In the genomic region with DNA sequence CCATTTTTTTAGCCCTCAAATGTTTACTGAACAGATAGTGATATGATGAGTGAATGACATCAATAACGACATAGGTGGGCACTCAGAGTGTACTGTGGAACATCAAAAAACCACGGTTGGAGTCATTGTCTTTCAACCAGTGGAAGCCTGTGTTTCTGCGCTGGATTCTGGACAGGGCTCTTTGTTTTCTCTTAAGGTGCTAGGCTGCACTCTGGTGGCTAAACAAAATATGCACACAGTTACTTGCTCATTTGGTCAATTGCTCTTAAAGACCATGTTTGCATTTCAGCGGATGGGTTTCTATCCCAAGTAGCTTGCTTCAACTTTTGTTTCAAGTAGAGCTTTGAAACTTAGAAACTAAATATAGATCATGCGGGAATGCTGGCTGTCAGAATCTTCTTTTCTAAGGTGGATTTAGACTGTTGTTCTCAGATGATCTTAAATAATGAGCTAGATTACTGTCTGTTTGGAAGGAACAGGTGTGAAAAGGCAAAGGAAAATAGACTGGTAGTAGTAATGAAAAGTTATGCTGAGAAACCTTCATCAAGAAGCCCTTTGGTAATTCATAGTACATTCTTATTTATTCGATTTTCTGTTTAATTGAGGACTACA, we compare ENCODE assay signal across 8 cellular contexts. TPM values are rescaled to one million over a fixed set of nuclear protein-coding genes. Genes with fewer than 3 reads are reported as not detected.
DNase-seq lines count a peak whose midpoint lies in the region; ATAC-seq and TF ChIP-seq lines count a peak whose summit lies in the region.

No MANE protein-coding gene starts in this region.

- no peaks in the 10 kb centered on the region for H3K79me1 ChIP-seq in mesenchymal stem cell (replicated peaks; ENCODE audit: low read length, poor library complexity, severe bottlenecking)

- no peak overlapping the region for H4K8ac ChIP-seq in mesenchymal stem cell (ENCODE audit: low read length)

- peaks cover 12% of the 10 kb centered on the region for H3K4me1 Mint-ChIP-seq in Caco-2 (ENCODE audit: low read depth, unreplicated experiment)
- H3K4me1 Mint-ChIP-seq in effector memory CD8-positive, alpha-beta T cell (ENCODE audit: low read depth in 2 of 2), result no peaks in the 10 kb centered on the region

- H2BK15ac ChIP-seq in mesenchymal stem cell (ENCODE audit: low read depth, poor library complexity, severe bottlenecking), result no peak overlapping the region

- POLR2A ChIA-PET in Caco-2 (lab: Charles Lee), result interaction anchor here (0.7 kb wide), 1 partner anchor 377 kb away, joined by 5 read pairs; no protein-coding TSS in a partner anchor

- H2AFZ ChIP-seq in mesenchymal stem cell (ENCODE audit: low read depth, low read length), result no peak overlapping the region

- H3K36me3 ChIP-seq in Caco-2 (ENCODE audit: control insufficient read depth, insufficient read depth, low read length) (no peaks in the 10 kb centered on the region), WERI-Rb-1 (no peaks in the 10 kb centered on the region), mesenchymal stem cell (ENCODE audit: control insufficient read depth in 1 of 2, insufficient read depth in 2 of 2, low read depth in 1 of 2, low read length in 2 of 2) (no peaks in the 10 kb centered on the region)

- H2BK12ac ChIP-seq in mesenchymal stem cell (ENCODE audit: low read length in 2 of 2), result no peak overlapping the region

- H3K4me1 ChIP-seq in Caco-2 (no peaks in the 10 kb centered on the region), mesenchymal stem cell (ENCODE audit: control insufficient read depth, insufficient read depth, low read depth, low read length) (no peaks in the 10 kb centered on the region)

- peak; percentile 71 to 90 for TF ChIP-seq CTCF in Caco-2 (IDR thresholded peaks at IDR 0.05; ENCODE audit: insufficient read depth in 1 of 2, low read depth in 1 of 2, low read length in 1 of 2, severe bottlenecking in 1 of 2, unreplicated experiment in 1 of 2)
- TF ChIP-seq CTCF in WERI-Rb-1 (IDR thresholded peaks at IDR 0.05; ENCODE audit: low read depth, low read length), result peak; percentile 71

- no peak overlapping the region for H2BK5ac ChIP-seq in mesenchymal stem cell (ENCODE audit: low read depth, low read length, poor library complexity, severe bottlenecking)

- DNase-seq in Caco-2 (peak; percentile 73 to 75), GM19240 (ENCODE audit: insufficient read length, low spot score) (peak; percentile 26), NCI-H2227 treated with DMSO at 0.1 percent for 48 hours (lab: John Stamatoyannopoulos, UW) (peak; percentile 72), WERI-Rb-1 (peak; percentile 66), mesenchymal stem cell (peak; percentile 81), substantia nigra (lab: John Stamatoyannopoulos, UW) (peak in 32 of 49 donors; percentile 9 to 71 (median 33))
- peak; percentile 33 to 43 (median 36) for DNase-seq in effector memory CD8-positive, alpha-beta T cell

- no peak overlapping the region for H3K9ac ChIP-seq in mesenchymal stem cell (ENCODE audit: low read length)

- H3K4me2 ChIP-seq in mesenchymal stem cell (ENCODE audit: low read length, poor library complexity, severe bottlenecking), result no peak overlapping the region

- H3K14ac ChIP-seq in mesenchymal stem cell (ENCODE audit: low read length in 2 of 2), result no peak overlapping the region

- no peaks in the 10 kb centered on the region for H3K9me3 ChIP-seq in Caco-2
- no peaks in the 10 kb centered on the region for H3K9me3 ChIP-seq in WERI-Rb-1 (ENCODE audit: severe bottlenecking)
- no peaks in the 10 kb centered on the region for H3K9me3 ChIP-seq in mesenchymal stem cell (ENCODE audit: control insufficient read depth, low read length)

- H3K9me3 Mint-ChIP-seq in Caco-2 (ENCODE audit: unreplicated experiment), result no peaks in the 10 kb centered on the region
- no peaks in the 10 kb centered on the region for H3K9me3 Mint-ChIP-seq in effector memory CD8-positive, alpha-beta T cell

- H3K27ac ChIP-seq in WERI-Rb-1 (no peak overlapping the region), mesenchymal stem cell (ENCODE audit: low read length, poor library complexity, severe bottlenecking) (no peak overlapping the region), substantia nigra (ENCODE audit: low read depth, low read length, poor library complexity, severe bottlenecking) (no peak overlapping the region)

- no peak overlapping the region for H3K4me3 Mint-ChIP-seq in Caco-2 (ENCODE audit: unreplicated experiment)
- no peak overlapping the region for H3K4me3 Mint-ChIP-seq in effector memory CD8-positive, alpha-beta T cell

- H3K36me3 Mint-ChIP-seq in Caco-2 (ENCODE audit: insufficient read depth, unreplicated experiment), result no peaks in the 10 kb centered on the region
- peaks cover 9% of the 10 kb centered on the region for H3K36me3 Mint-ChIP-seq in effector memory CD8-positive, alpha-beta T cell (ENCODE audit: insufficient read depth)

- H3K27me3 ChIP-seq in Caco-2 (replicated peaks; ENCODE audit: control insufficient read depth, insufficient read depth, low read length) (0 out of 2 replicates have a peak, but pooled peaks cover 1% of the 10 kb centered on the region), WERI-Rb-1 (ENCODE audit: insufficient read depth, low read depth, severe bottlenecking) (peaks cover 4% of the 10 kb centered on the region), mesenchymal stem cell (ENCODE audit: control insufficient read depth in 1 of 2, insufficient read depth in 1 of 2, low read length in 2 of 2) (peaks cover 0 to 5% of the 10 kb centered on the region in 2 experiments)

- intact Hi-C loops in Caco-2 (cut with micrococcal nuclease; ENCODE audit: unreplicated experiment), result loop anchor here (1.0 kb wide), 6 partner anchors 64 to 1053 kb away; no protein-coding TSS in a partner anchor

- H3K27ac Mint-ChIP-seq in Caco-2 (ENCODE audit: unreplicated experiment), result no peak overlapping the region
- no peak overlapping the region for H3K27ac Mint-ChIP-seq in effector memory CD8-positive, alpha-beta T cell

- WGBS in mesenchymal stem cell, result 63% methylated on average over 5 of the region's 6 CpGs

- no peak overlapping the region for H4K91ac ChIP-seq in mesenchymal stem cell (ENCODE audit: low read length)

- peaks cover 2% of the 10 kb centered on the region for H3K27me3 Mint-ChIP-seq in Caco-2 (ENCODE audit: insufficient read depth, unreplicated experiment)
- peaks cover 0 to 9% of the 10 kb centered on the region in 2 donors for H3K27me3 Mint-ChIP-seq in effector memory CD8-positive, alpha-beta T cell

- CTCF ChIA-PET in Caco-2 (lab: Charles Lee), result interaction anchor here (0.6 to 1.0 kb wide), 5 partner anchors 10 to 1002 kb away, joined by 3 to 5 read pairs (median 3); no protein-coding TSS in a partner anchor

- no peak overlapping the region for H3K18ac ChIP-seq in mesenchymal stem cell (ENCODE audit: low read depth in 1 of 2, low read length in 2 of 2)

- no TSS peak for BruUV-seq in Caco-2 (replicated peaks; lab: Mats Ljungman, UMichigan)

- H3K4me3 ChIP-seq in Caco-2 (ENCODE audit: low read depth, low read length) (no peak overlapping the region), WERI-Rb-1 (ENCODE audit: low read depth, low read length) (no peak overlapping the region), mesenchymal stem cell (ENCODE audit: insufficient read depth in 1 of 2, low read depth in 1 of 2, low read length in 2 of 2) (no peak overlapping the region)

- no peak overlapping the region for H2AK5ac ChIP-seq in mesenchymal stem cell (ENCODE audit: low read length, severe bottlenecking)

- peak; percentile 96 for ATAC-seq in HG03280 (IDR thresholded peaks at IDR 0.05; ENCODE audit: unreplicated experiment)
- ATAC-seq in effector memory CD8-positive, alpha-beta T cell (replicated peaks), result peak; percentile 85

- no peak overlapping the region for H3K4ac ChIP-seq in mesenchymal stem cell (ENCODE audit: low read depth in 1 of 2, low read length in 2 of 2)

- H2BK120ac ChIP-seq in mesenchymal stem cell (ENCODE audit: low read depth, low read length), result no peak overlapping the region

- H3K23ac ChIP-seq in mesenchymal stem cell (ENCODE audit: low read length in 2 of 2), result no peak overlapping the region

RNA-seq across cellular contexts. Expression of a gene that starts 48.5 kb away (rescaled TPM):
- 28.5 and 35.8 TPM in 2 replicates for total RNA-seq in Caco-2 (2022)
- polyA plus RNA-seq in mesenchymal stem cell (2013, experiment 1 of 2), result 22.6 TPM
- 21.2 TPM for polyA plus RNA-seq in mesenchymal stem cell (2013, experiment 2 of 2)

Comparison
In these comparisons a context has a peak if more than half of its experiments do, and no peak if none do; other contexts are left out.
1. DNase-seq: peak in every context shown above with its lines; median percentile 81 in mesenchymal stem cell; 74 in Caco-2; 72 in NCI-H2227 treated with DMSO at 0.1 percent for 48 hours; 66 in WERI-Rb-1; 36 in effector memory CD8-positive, alpha-beta T cell; 33 in substantia nigra; 26 in GM19240.